ENCODE assay signal across 8 cellular contexts in genomic region chr1:83043192-83043591, GRCh38.
"Had no signal": no experiment of that assay in that cellular context is flagged by ENCODE, and none has a peak within 500 bp of the region (broad histone marks: within the 10 kb centered on the region; RNA-seq: fewer than 3 reads in every experiment).

No MANE protein-coding gene starts in this region.

- H3K4me3 ChIP-seq: HAP-1 had no signal

- H3K36me3 ChIP-seq: HAP-1 had no signal

- H3K9me3 ChIP-seq: HAP-1 had no signal

- H3K27ac ChIP-seq: HL-60 had no signal

- ATAC-seq: HCT116, HepG2 had no signal

- H3K4me1 ChIP-seq: HAP-1 had no signal

- DNase-seq: GOT3, H7, HFFc6, KBM-7 had no signal
